In genomic region chrX:140050906-140051305, GRCh38 we compare ENCODE assay signal across 11 cellular contexts.
A peak's percentile ranks its signal among the peaks of the same experiment; 100 is the strongest.
DNase-seq lines count a peak whose midpoint lies in the region; ATAC-seq, FAIRE-seq and TF ChIP-seq lines count a peak whose summit lies in the region.
"Had no signal": no experiment of that assay in that cellular context is flagged by ENCODE, and none has a peak within 500 bp of the region (broad histone marks: within the 10 kb centered on the region; RNA-seq: fewer than 3 reads in every experiment).

No MANE protein-coding gene starts in this region.

- DNase-seq in A549 (ENCODE audit: low read depth in 1 of 2, low spot score in 1 of 2) (peak in 1 of 2 experiments; percentile 15), GM06990 (ENCODE audit: extremely low read depth, insufficient read length) (no peak), RKO (ENCODE audit: low spot score) (peak; percentile 26), glutamatergic neuron (no peak)
- no peak for DNase-seq in stimulated activated CD4-positive, alpha-beta T cell treated with anti-CD3 and anti-CD28 coated beads, Interleukin-2, amount 100 ng/mL, for 24 hours
- DNase-seq in activated CD4-positive, alpha-beta T cell treated with anti-CD3 and anti-CD28 coated beads for 36 hours = no peak
- DNase-seq in stimulated activated effector memory CD8-positive, alpha-beta T cell treated with anti-CD3 and anti-CD28 coated beads, Interleukin-12 subunit alpha, Interleukin-12 subunit beta, amount 100 ng/mL, for 72 hours (ENCODE audit: low spot score in 2 of 2) = no peak
- DNase-seq: activated CD8-positive, alpha-beta T cell treated with anti-CD3 and anti-CD28 coated beads for 36 hours; cerebellar nuclear complex had no signal

- POLR2A ChIA-PET in A549 (lab: Yijun Ruan, JAX) = no interaction called here
- POLR2A ChIA-PET in activated CD4-positive, alpha-beta T cell treated with anti-CD3 and anti-CD28 coated beads for 36 hours (lab: Charles Lee) = no interaction called here

- CTCF ChIA-PET in A549 (lab: Yijun Ruan, JAX) = interaction anchor here (1.2 to 2.3 kb wide), 3 partner anchors 12 to 614 kb away, joined by 5 to 8 read pairs (median 6); no protein-coding TSS in a partner anchor
- CTCF ChIA-PET in activated CD4-positive, alpha-beta T cell treated with anti-CD3 and anti-CD28 coated beads for 36 hours (lab: Charles Lee) = no interaction called here

- no peak for TF ChIP-seq POLR2A in A549 (IDR thresholded peaks at IDR 0.05; ENCODE audit: low read length)

- no peaks in the 10 kb centered on the region for H3K36me3 ChIP-seq in GM06990 (ENCODE audit: control insufficient read depth, insufficient read depth, low read length)

- no peak overlapping the region for H3K4me2 ChIP-seq in A549

- TF ChIP-seq CTCF in A549 (IDR thresholded peaks at IDR 0.05) (peak; percentile 29; the same call in 1 of the 3 replicates), GM06990 (IDR thresholded peaks at IDR 0.05; ENCODE audit: insufficient read depth, low read length, poor library complexity, severe bottlenecking) (peak; percentile 40), glutamatergic neuron (IDR thresholded peaks at IDR 0.05; ENCODE audit: partially characterized antibody, unreplicated experiment) (peak; percentile 33)

- H3K27me3 Mint-ChIP-seq in glutamatergic neuron (ENCODE audit: unreplicated experiment) = peaks cover 2% of the 10 kb centered on the region
- H3K27me3 Mint-ChIP-seq in activated CD4-positive, alpha-beta T cell treated with anti-CD3 and anti-CD28 coated beads for 36 hours = peaks cover 2% of the 10 kb centered on the region

- no peak overlapping the region for H3K27ac Mint-ChIP-seq in glutamatergic neuron (ENCODE audit: unreplicated experiment)
- H3K27ac Mint-ChIP-seq in activated CD4-positive, alpha-beta T cell treated with anti-CD3 and anti-CD28 coated beads for 36 hours = no peak overlapping the region
- no peak overlapping the region for H3K27ac Mint-ChIP-seq in stimulated activated effector memory CD8-positive, alpha-beta T cell treated with anti-CD3 and anti-CD28 coated beads, Interleukin-12 subunit alpha, Interleukin-12 subunit beta, amount 100 ng/mL, for 72 hours
- H3K27ac Mint-ChIP-seq: activated CD8-positive, alpha-beta T cell treated with anti-CD3 and anti-CD28 coated beads for 36 hours had no signal

- H3K36me3 Mint-ChIP-seq in glutamatergic neuron (ENCODE audit: unreplicated experiment) = no peaks in the 10 kb centered on the region
- H3K36me3 Mint-ChIP-seq in activated CD4-positive, alpha-beta T cell treated with anti-CD3 and anti-CD28 coated beads for 36 hours (ENCODE audit: low read depth) = no peaks in the 10 kb centered on the region
- no peaks in the 10 kb centered on the region for H3K36me3 Mint-ChIP-seq in stimulated activated effector memory CD8-positive, alpha-beta T cell treated with anti-CD3 and anti-CD28 coated beads, Interleukin-12 subunit alpha, Interleukin-12 subunit beta, amount 100 ng/mL, for 72 hours

- no peak overlapping the region for H3K4me3 ChIP-seq in A549
- H3K4me3 ChIP-seq in GM06990 (replicated peaks; ENCODE audit: low read depth, low read length) = no peak overlapping the region
- H3K4me3 ChIP-seq: lung had no signal

- no peak overlapping the region for H3K4me3 Mint-ChIP-seq in glutamatergic neuron (ENCODE audit: unreplicated experiment)
- no peak overlapping the region for H3K4me3 Mint-ChIP-seq in activated CD4-positive, alpha-beta T cell treated with anti-CD3 and anti-CD28 coated beads for 36 hours
- H3K4me3 Mint-ChIP-seq in stimulated activated effector memory CD8-positive, alpha-beta T cell treated with anti-CD3 and anti-CD28 coated beads, Interleukin-12 subunit alpha, Interleukin-12 subunit beta, amount 100 ng/mL, for 72 hours = no peak overlapping the region
- H3K4me3 Mint-ChIP-seq: activated CD8-positive, alpha-beta T cell treated with anti-CD3 and anti-CD28 coated beads for 36 hours had no signal

- peaks cover 2% of the 10 kb centered on the region for H3K4me1 Mint-ChIP-seq in glutamatergic neuron (ENCODE audit: low read depth, unreplicated experiment)
- no peaks in the 10 kb centered on the region for H3K4me1 Mint-ChIP-seq in activated CD4-positive, alpha-beta T cell treated with anti-CD3 and anti-CD28 coated beads for 36 hours
- H3K4me1 Mint-ChIP-seq in stimulated activated effector memory CD8-positive, alpha-beta T cell treated with anti-CD3 and anti-CD28 coated beads, Interleukin-12 subunit alpha, Interleukin-12 subunit beta, amount 100 ng/mL, for 72 hours = no peaks in the 10 kb centered on the region

- peak; percentile 30 to 43; a peak in 1 of 5 replicates for TF ChIP-seq RAD21 in A549 (conservative IDR thresholded peaks at IDR 0.05 in 1 of 2, IDR thresholded peaks at IDR 0.05 in 1 of 2)

- FAIRE-seq in A549 (lab: Jason Lieb, UNC) = no peak

- TF ChIP-seq EP300 in A549 (IDR thresholded peaks at IDR 0.05) = no peak

- intact Hi-C loops in activated CD4-positive, alpha-beta T cell treated with anti-CD3 and anti-CD28 coated beads for 36 hours (cut with DNase I, micrococcal nuclease) = no loop called here

- no peaks in the 10 kb centered on the region for H3K4me1 ChIP-seq in A549

- no peaks in the 10 kb centered on the region for H3K27me3 ChIP-seq in GM06990 (replicated peaks; ENCODE audit: control insufficient read depth, insufficient read depth, low read length)

- H3K27ac ChIP-seq in A549 = no peak overlapping the region

- no peak for ATAC-seq in A549
- ATAC-seq in HG03378 (IDR thresholded peaks at IDR 0.05; ENCODE audit: unreplicated experiment) = no peak
- ATAC-seq in activated CD4-positive, alpha-beta T cell treated with anti-CD3 and anti-CD28 coated beads for 36 hours = no peak
- ATAC-seq in stimulated activated effector memory CD8-positive, alpha-beta T cell treated with anti-CD3 and anti-CD28 coated beads, Interleukin-12 subunit alpha, Interleukin-12 subunit beta, amount 100 ng/mL, for 72 hours = no peak
- ATAC-seq: activated CD8-positive, alpha-beta T cell treated with anti-CD3 and anti-CD28 coated beads for 36 hours had no signal

- no peaks in the 10 kb centered on the region for H3K9me3 ChIP-seq in A549

- H3K9me3 Mint-ChIP-seq in glutamatergic neuron (ENCODE audit: unreplicated experiment) = no peaks in the 10 kb centered on the region
- no peaks in the 10 kb centered on the region for H3K9me3 Mint-ChIP-seq in activated CD4-positive, alpha-beta T cell treated with anti-CD3 and anti-CD28 coated beads for 36 hours (ENCODE audit: low read depth)
- H3K9me3 Mint-ChIP-seq in stimulated activated effector memory CD8-positive, alpha-beta T cell treated with anti-CD3 and anti-CD28 coated beads, Interleukin-12 subunit alpha, Interleukin-12 subunit beta, amount 100 ng/mL, for 72 hours = no peaks in the 10 kb centered on the region
- H3K9me3 Mint-ChIP-seq: activated CD8-positive, alpha-beta T cell treated with anti-CD3 and anti-CD28 coated beads for 36 hours had no signal

TF ChIP-seq in A549, 52 proteins besides CTCF, POLR2A, EP300 and RAD21:
- TF ChIP-seq EHF (CRISPR knock-in tag; IDR thresholded peaks at IDR 0.05) (no peak), E2F6 (IDR thresholded peaks at IDR 0.05; ENCODE audit: borderline replicate concordance, low read depth) (no peak), USF2 (IDR thresholded peaks at IDR 0.05) (no peak), HMGXB4 (CRISPR knock-in tag; IDR thresholded peaks at IDR 0.05; ENCODE audit: borderline replicate concordance) (no peak), FOXS1 (CRISPR knock-in tag; IDR thresholded peaks at IDR 0.05) (no peak), CHD2 (IDR thresholded peaks at IDR 0.05; ENCODE audit: low read length, partially characterized antibody) (no peak), ESRRA (IDR thresholded peaks at IDR 0.05; ENCODE audit: borderline replicate concordance, low read length) (no peak), ZSCAN20 (CRISPR knock-in tag; IDR thresholded peaks at IDR 0.05) (no peak), FOSB (CRISPR knock-in tag; IDR thresholded peaks at IDR 0.05) (no peak), ELK1 (IDR thresholded peaks at IDR 0.05; ENCODE audit: low read depth, low read length) (no peak), SREBF2 (IDR thresholded peaks at IDR 0.05) (no peak), CBX8 (IDR thresholded peaks at IDR 0.05) (no peak)
TF ChIP-seq in A549: peak in this region for 0.
